In genomic region chr17:62075308-62075815, GRCh38 we compare ENCODE assay signal across 22 cellular contexts. TPM values are rescaled to one million over a fixed set of nuclear protein-coding genes. Genes with fewer than 3 reads are reported as not detected.
A peak's percentile ranks its signal among the peaks of the same experiment; 100 is the strongest.
DNase-seq lines count a peak whose midpoint lies in the region; ATAC-seq, FAIRE-seq and TF ChIP-seq lines count a peak whose summit lies in the region.
"Had no signal": no experiment of that assay in that cellular context is flagged by ENCODE, and none has a peak within 500 bp of the region (broad histone marks: within the 10 kb centered on the region; RNA-seq: fewer than 3 reads in every experiment).

No MANE protein-coding gene starts in this region.

- POLR2A ChIA-PET in MCF 10A (lab: Yijun Ruan, JAX), result interaction anchor here (4.1 kb wide), 1 partner anchor 9 kb away, joined by 16 read pairs; no protein-coding TSS in a partner anchor

- H3K27ac Mint-ChIP-seq in MCF 10A (ENCODE audit: low read depth, unreplicated experiment), result no peak overlapping the region
- no peak overlapping the region for H3K27ac Mint-ChIP-seq in activated T-helper 17 cell treated with anti-CD3 and anti-CD28 coated beads, Interleukin-2, amount 50 U/mL, for 72 hours
- H3K27ac Mint-ChIP-seq: CD4-positive, CD25-positive, alpha-beta regulatory T cell; natural killer cell treated with Interleukin-12 subunit alpha and Interleukin-12 subunit beta and Interleukin-15 and Interleukin-18, amount 100 ng/mL, for 72 hours; progenitor cell of endocrine pancreas had no signal

- no peaks in the 10 kb centered on the region for H3K9me3 Mint-ChIP-seq in MCF 10A (ENCODE audit: unreplicated experiment)
- H3K9me3 Mint-ChIP-seq in activated T-helper 17 cell treated with anti-CD3 and anti-CD28 coated beads, Interleukin-2, amount 50 U/mL, for 72 hours, result no peaks in the 10 kb centered on the region
- H3K9me3 Mint-ChIP-seq: natural killer cell treated with Interleukin-12 subunit alpha and Interleukin-12 subunit beta and Interleukin-15 and Interleukin-18, amount 100 ng/mL, for 72 hours had no signal

- H3K36me3 ChIP-seq in mammary epithelial cell (ENCODE audit: insufficient read depth, low read length), result no peaks in the 10 kb centered on the region

- H3K79me2 ChIP-seq in mammary epithelial cell (ENCODE audit: insufficient read depth, low read length), result no peaks in the 10 kb centered on the region

- CTCF ChIA-PET in mammary epithelial cell (lab: Charles Lee; ENCODE audit: low non-redundant PET), result interaction anchor here (0.6 kb wide), 1 partner anchor 10 kb away, joined by 3 read pairs; no protein-coding TSS in a partner anchor
- CTCF ChIA-PET in MCF 10A (lab: Yijun Ruan, JAX), result interaction anchor here (0.6 to 2.1 kb wide), 3 partner anchors 9 to 1072 kb away, joined by 3 to 11 read pairs (median 6); no protein-coding TSS in a partner anchor

- H3K27me3 Mint-ChIP-seq in MCF 10A (ENCODE audit: insufficient read depth, unreplicated experiment), result no peaks in the 10 kb centered on the region
- H3K27me3 Mint-ChIP-seq in activated T-helper 17 cell treated with anti-CD3 and anti-CD28 coated beads, Interleukin-2, amount 50 U/mL, for 72 hours, result peaks cover 12% of the 10 kb centered on the region
- H3K27me3 Mint-ChIP-seq: progenitor cell of endocrine pancreas had no signal

- H3K4me3 ChIP-seq in mammary epithelial cell (replicated peaks in 1 of 3; ENCODE audit: insufficient read depth in 1 of 3, low read depth in 2 of 3, low read length in 3 of 3), result no peak overlapping the region
- H3K4me3 ChIP-seq in fibroblast of villous mesenchyme (ENCODE audit: low read depth, low read length), result no peak overlapping the region
- H3K4me3 ChIP-seq: skin epidermis had no signal

- H3K4me3 Mint-ChIP-seq in MCF 10A (ENCODE audit: unreplicated experiment), result no peak overlapping the region
- no peak overlapping the region for H3K4me3 Mint-ChIP-seq in activated T-helper 17 cell treated with anti-CD3 and anti-CD28 coated beads, Interleukin-2, amount 50 U/mL, for 72 hours
- H3K4me3 Mint-ChIP-seq: CD4-positive, CD25-positive, alpha-beta regulatory T cell; natural killer cell treated with Interleukin-12 subunit alpha and Interleukin-12 subunit beta and Interleukin-15 and Interleukin-18, amount 100 ng/mL, for 72 hours had no signal

- TF ChIP-seq CTCF in mammary epithelial cell (conservative IDR thresholded peaks at IDR 0.05 in 1 of 2, IDR thresholded peaks at IDR 0.05 in 1 of 2; ENCODE audit: extremely low read depth in 1 of 2, insufficient read depth in 1 of 2, low read depth in 1 of 2, low read length in 2 of 2) (no peak), MCF 10A (IDR thresholded peaks at IDR 0.05; ENCODE audit: unreplicated experiment) (no peak), fibroblast of villous mesenchyme (IDR thresholded peaks at IDR 0.05; ENCODE audit: insufficient read depth, low read depth, low read length) (no peak)

- dilution Hi-C loops in mammary epithelial cell (cut with HindIII; ENCODE audit: low sequenced_read_pairs), result no loop called here

- no peaks in the 10 kb centered on the region for H4K20me1 ChIP-seq in mammary epithelial cell (ENCODE audit: insufficient read depth, low read length)

- H3K27ac ChIP-seq in mammary epithelial cell (ENCODE audit: insufficient read depth, low read depth, low read length), result no peak overlapping the region
- H3K27ac ChIP-seq: foreskin keratinocyte, skin epidermis had no signal

- peak; percentile 69 for FAIRE-seq in urothelium cell line (lab: Jason Lieb, UNC)
- FAIRE-seq: endometrium had no signal

- in situ Hi-C loops in mammary epithelial cell (cut with MboI; ENCODE audit: low sequenced_read_pairs in 2 of 2), result no loop called here

- no peaks in the 10 kb centered on the region for H3K4me1 Mint-ChIP-seq in MCF 10A (ENCODE audit: insufficient read depth, unreplicated experiment)
- peaks cover 8% of the 10 kb centered on the region for H3K4me1 Mint-ChIP-seq in activated T-helper 17 cell treated with anti-CD3 and anti-CD28 coated beads, Interleukin-2, amount 50 U/mL, for 72 hours

- no peak overlapping the region for H3K9ac ChIP-seq in mammary epithelial cell (ENCODE audit: insufficient read depth, low read length)

- no peaks in the 10 kb centered on the region for H3K9me3 ChIP-seq in mammary epithelial cell (replicated peaks; ENCODE audit: insufficient read depth, low read length)

- BruUV-seq in mammary epithelial cell (replicated peaks; lab: Mats Ljungman, UMichigan), result no TSS peak
- no TSS peak for BruUV-seq in MCF 10A (replicated peaks; lab: Mats Ljungman, UMichigan)

- H3K4me1 ChIP-seq in mammary epithelial cell (ENCODE audit: insufficient read depth, low read length), result no peaks in the 10 kb centered on the region
- H3K4me1 ChIP-seq: foreskin keratinocyte had no signal

- intact Hi-C loops in mammary epithelial cell (cut with micrococcal nuclease), result no loop called here
- intact Hi-C loops in MCF 10A (cut with micrococcal nuclease), result no loop called here

- no peak overlapping the region for H2AFZ ChIP-seq in mammary epithelial cell (ENCODE audit: low read depth, low read length)

- peak; percentile 98 for ATAC-seq in activated T-helper 17 cell treated with anti-CD3 and anti-CD28 coated beads, Interleukin-2, amount 50 U/mL, for 72 hours (replicated peaks)
- ATAC-seq: foreskin keratinocyte had no signal

- H3K36me3 Mint-ChIP-seq in MCF 10A (ENCODE audit: insufficient read depth, unreplicated experiment), result no peaks in the 10 kb centered on the region
- H3K36me3 Mint-ChIP-seq in activated T-helper 17 cell treated with anti-CD3 and anti-CD28 coated beads, Interleukin-2, amount 50 U/mL, for 72 hours (ENCODE audit: low read depth), result no peaks in the 10 kb centered on the region
- H3K36me3 Mint-ChIP-seq: CD4-positive, CD25-positive, alpha-beta regulatory T cell; natural killer cell treated with Interleukin-12 subunit alpha and Interleukin-12 subunit beta and Interleukin-15 and Interleukin-18, amount 100 ng/mL, for 72 hours had no signal

- 76% methylated on average over 3 of the region's 3 CpGs for WGBS in mammary epithelial cell (ENCODE audit: low coverage, missing lambda C conversion rate)

- no peak overlapping the region for H3K4me2 ChIP-seq in mammary epithelial cell (ENCODE audit: insufficient read depth, low read depth, low read length)

- DNase-seq in mammary epithelial cell (peak; percentile 42), MCF 10A (ENCODE audit: unreplicated experiment) (no peak), fibroblast of villous mesenchyme (ENCODE audit: low read depth) (peak; percentile 42), urothelium cell line (ENCODE audit: low spot score) (no peak), cerebellar nuclear complex (lab: John Stamatoyannopoulos, UW) (no peak), 8988T (no peak)
- no peak for DNase-seq in NK-92 treated with Interleukin-12 subunit alpha and Interleukin-12 subunit beta, amount 100 ng/mL, for 24 hours (lab: John Stamatoyannopoulos, UW)
- DNase-seq: activated gamma-delta T cell treated with Interleukin-2 at 50 U/mL for 16 hours; anterior cingulate cortex; CD4-positive, CD25-positive, alpha-beta regulatory T cell; DMS53; foreskin keratinocyte; MV-4-11; NCI-H187; NCI-H446; stimulated activated CD4-positive, alpha-beta T cell treated with anti-CD3 and anti-CD28 coated beads, Interleukin-2, amount 100 ng/mL, for 48 hours; T1000 had no signal

- no peaks in the 10 kb centered on the region for H3K27me3 ChIP-seq in mammary epithelial cell (ENCODE audit: insufficient read depth, low read length)

RNA-seq across cellular contexts. Expression of gene MED13, which starts 10.3 kb away (rescaled TPM):
- 10 to 100 TPM; 50.1 to 79.9 TPM for total RNA-seq in mammary epithelial cell
- 20.5 TPM for polyA plus RNA-seq in mammary epithelial cell
- polyA minus RNA-seq in mammary epithelial cell, result 146 TPM
- total RNA-seq in MCF 10A (2022), result 51.0 and 58.7 TPM in 2 replicates
- total RNA-seq in activated T-helper 17 cell treated with anti-CD3 and anti-CD28 coated beads, Interleukin-2, amount 50 U/mL, for 72 hours, result 10 to 100 TPM; 48.9 to 51.3 TPM
- total RNA-seq in fibroblast of villous mesenchyme, result 65.1 and 88.1 TPM in 2 replicates

Comparison
In these comparisons a context has a peak if more than half of its experiments do, and no peak if none do; other contexts are left out.
1. DNase-seq: peak in mammary epithelial cell (single experiment) and fibroblast of villous mesenchyme (single experiment); none in MCF 10A (single experiment), urothelium cell line (single experiment), NK-92 treated with Interleukin-12 subunit alpha and Interleukin-12 subunit beta, amount 100 ng/mL, for 24 hours (single experiment), cerebellar nuclear complex (0 of 2) and 8988T (single experiment).